Comparison of ENCODE assay signal across 11 cellular contexts in the genomic region with DNA sequence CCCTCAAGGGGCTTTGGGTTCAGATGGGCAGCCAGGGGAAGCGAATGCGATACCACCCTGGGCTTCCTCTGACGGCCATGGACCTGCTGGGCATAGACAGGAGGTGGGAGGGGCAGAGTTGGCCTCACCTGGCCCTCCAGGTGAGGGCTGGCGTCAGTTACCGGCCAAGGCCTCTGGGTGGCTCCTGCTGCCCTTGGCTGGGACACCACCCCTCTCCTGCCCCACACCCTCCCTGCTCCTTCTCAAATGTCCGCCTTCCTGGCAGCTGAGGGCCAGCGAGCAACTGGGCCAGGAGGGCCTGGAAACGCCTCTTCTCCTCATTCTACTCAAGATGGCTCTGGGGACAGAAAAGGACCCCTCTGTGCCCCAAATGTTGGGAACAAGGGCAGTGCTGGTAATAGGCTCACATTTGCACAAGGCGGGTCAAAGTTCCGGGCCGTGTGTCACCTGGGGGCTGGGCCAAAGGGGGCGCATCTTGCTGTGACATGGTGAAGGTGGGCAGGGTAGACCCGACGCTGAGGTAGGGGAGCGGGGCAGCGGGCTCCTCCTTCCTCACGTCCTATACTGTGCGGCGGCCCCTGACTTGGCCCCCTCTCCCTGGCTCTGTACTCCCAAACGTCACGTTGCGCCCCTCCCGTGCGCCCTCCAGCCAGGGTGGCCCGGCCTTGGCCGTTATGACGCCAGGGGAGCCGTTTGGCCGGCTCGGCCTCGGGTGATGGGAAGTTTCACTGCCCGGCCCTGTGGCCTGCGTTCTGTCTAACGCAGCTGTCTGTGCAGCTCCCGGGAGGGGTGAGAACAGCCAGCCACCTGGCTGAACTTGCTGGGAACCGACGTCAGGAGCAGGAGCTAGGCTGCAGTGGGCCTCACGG. TPM values are rescaled to one million over a fixed set of nuclear protein-coding genes. Genes with fewer than 3 reads are reported as not detected.
DNase-seq lines count a peak whose midpoint lies in the region; ATAC-seq and TF ChIP-seq lines count a peak whose summit lies in the region.
"Had no signal": no experiment of that assay in that cellular context is flagged by ENCODE, and none has a peak within 500 bp of the region (broad histone marks: within the 10 kb centered on the region; RNA-seq: fewer than 3 reads in every experiment).

No MANE protein-coding gene starts in this region.

- DNase-seq in Right ventricle myocardium inferior (ENCODE audit: missing footprints) (peak; percentile 87), cardiac septum (ENCODE audit: low spot score) (no peak), T47D (ENCODE audit: low read depth in 1 of 2, low spot score in 1 of 2) (peak; percentile 91 to 93), left lung (peak; percentile 74 to 85), NOMO-1 (lab: John Stamatoyannopoulos, UW; ENCODE audit: unreplicated experiment in 2 of 2) (no peak)
- DNase-seq: activated B cell treated with CpG ODN at 0.5 μM for 24 hours, amniotic stem cell, NCI-H446 had no signal

- no peaks in the 10 kb centered on the region for H3K9me3 ChIP-seq in left lung

- peaks cover 0 to 39% of the 10 kb centered on the region in 2 donors for H3K4me1 ChIP-seq in left lung

- peaks cover 0 to 40% of the 10 kb centered on the region in 2 donors for H3K27me3 ChIP-seq in left lung

- no peak overlapping the region for H3K4me3 ChIP-seq in left lung

- TF ChIP-seq CTCF in left lung (IDR thresholded peaks at IDR 0.05): peak; percentile 13 to 45

- no peaks in the 10 kb centered on the region for H3K36me3 ChIP-seq in left lung

- in situ Hi-C loops in T47D (cut with HindIII; ENCODE audit: low pct_unique_long_range_greater_than_20kb, low sequenced_read_pairs): no loop called here

- H3K27ac ChIP-seq in left lung: no peak overlapping the region

- peak; percentile 92 for ATAC-seq in Right ventricle myocardium inferior
- peak; percentile 98 for ATAC-seq in left lung
- ATAC-seq in HG02798 (IDR thresholded peaks at IDR 0.05; ENCODE audit: poor library complexity, unreplicated experiment): no peak
- no peak for ATAC-seq in HG03565 (IDR thresholded peaks at IDR 0.05; ENCODE audit: unreplicated experiment)
- no peak for ATAC-seq in GM21737 (IDR thresholded peaks at IDR 0.05; ENCODE audit: unreplicated experiment)

- intact Hi-C loops in Right ventricle myocardium inferior (cut with DNase I) (no loop called here), cardiac septum (cut with DNase I) (no loop called here), left lung (cut with DNase I) (no loop called here)

RNA-seq across cellular contexts. Expression of gene DLK1, which starts 18.1 kb away (rescaled TPM):
- total RNA-seq in Right ventricle myocardium inferior (52.3 TPM), cardiac septum (1.2 TPM), left lung (under 1 TPM in 1 of 2 donors, not detected in 1; 0.26 TPM)
- total RNA-seq: activated B cell treated with CpG ODN at 0.5 μM for 24 hours had no signal

Comparison
In these comparisons a context has a peak if more than half of its experiments do, and no peak if none do; other contexts are left out.
1. DNase-seq: peak in Right ventricle myocardium inferior (single experiment), T47D (2 of 2) and left lung (2 of 2); none in cardiac septum (single experiment) and NOMO-1 (0 of 2).
2. RNA of gene DLK1, which starts 18.1 kb away (total RNA-seq): 52.3 TPM in Right ventricle myocardium inferior (single experiment); 1.2 TPM in cardiac septum (single experiment) and 0.26 TPM in left lung; every median in the first group is over 10 times any median in the second.
3. ATAC-seq: peak in Right ventricle myocardium inferior (single experiment) and left lung (single experiment); none in HG02798 (single experiment), HG03565 (single experiment) and GM21737 (single experiment).